In the genomic region with DNA sequence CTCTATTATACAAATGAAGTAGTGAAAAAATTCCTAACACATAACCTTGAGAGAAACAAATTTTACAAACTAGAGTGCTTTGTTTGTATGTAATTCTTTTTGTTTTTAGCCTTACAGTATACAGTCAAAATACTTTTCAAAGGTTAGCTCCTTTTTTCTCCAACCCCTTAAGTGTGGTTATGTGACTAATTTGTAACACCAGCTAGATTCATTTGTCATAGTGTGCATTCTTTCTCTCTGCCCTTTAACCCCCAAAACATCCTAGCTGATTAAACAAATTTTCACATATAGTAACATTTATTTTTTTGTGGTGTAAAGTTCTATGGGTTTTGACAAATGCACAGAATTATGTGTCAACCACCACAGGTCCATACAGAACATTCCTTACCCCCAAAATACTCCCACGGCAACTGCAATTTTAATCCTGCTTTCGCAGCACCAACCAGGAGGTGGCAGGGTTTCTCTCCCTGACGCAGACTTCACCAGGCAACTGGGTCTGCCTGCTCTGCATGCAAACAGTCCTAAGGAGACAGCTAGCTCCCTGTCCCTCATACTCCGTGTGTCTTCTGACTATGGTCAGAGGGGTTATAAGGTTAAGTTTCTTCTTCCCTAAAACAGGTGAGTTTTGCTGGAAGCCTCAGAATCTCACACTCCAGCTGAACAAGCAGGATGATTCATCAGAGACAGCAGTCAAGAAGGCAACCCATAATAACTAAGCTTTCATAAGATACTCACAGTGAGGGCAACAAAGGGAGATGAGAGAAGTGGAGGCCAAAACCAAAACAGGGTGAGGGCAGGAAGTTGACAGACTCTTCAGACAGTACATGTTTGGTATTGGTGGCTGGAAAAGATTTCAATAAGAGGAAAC, we compare ENCODE assay signal across 9 cellular contexts. TPM values are rescaled to one million over a fixed set of nuclear protein-coding genes. Genes with fewer than 3 reads are reported as not detected.
A peak's percentile ranks its signal among the peaks of the same experiment; 100 is the strongest.
DNase-seq lines count a peak whose midpoint lies in the region; ATAC-seq, FAIRE-seq and TF ChIP-seq lines count a peak whose summit lies in the region.
"Had no signal": no experiment of that assay in that cellular context is flagged by ENCODE, and none has a peak within 500 bp of the region (broad histone marks: within the 10 kb centered on the region; RNA-seq: fewer than 3 reads in every experiment).

No MANE protein-coding gene starts in this region.

- in situ Hi-C loops in Caki2 (cut with HindIII; ENCODE audit: low pct_unique_long_range_greater_than_20kb, low sequenced_read_pairs) = no loop called here
- in situ Hi-C loops in GM12878 (cut with MboI) = no loop called here

- TF ChIP-seq RAD21 in GM12878 (IDR thresholded peaks at IDR 0.05; ENCODE audit: insufficient read depth, low read depth, low read length) = peak; percentile 88

- H2AFZ ChIP-seq in OCI-LY1 (ENCODE audit: low read length) (no peak overlapping the region), GM12878 (ENCODE audit: control insufficient read depth, low read depth, low read length) (0 out of 2 replicates have a peak overlapping the region, but pooled peaks have one; percentile 37)

- no peaks in the 10 kb centered on the region for H3K4me1 ChIP-seq in OCI-LY1 (ENCODE audit: insufficient read depth, low read length, severe bottlenecking)
- H3K4me1 ChIP-seq in GM12878 (ENCODE audit: control insufficient read depth, insufficient read depth, low read length) = no peaks in the 10 kb centered on the region

- no peaks in the 10 kb centered on the region for H3F3A ChIP-seq in OCI-LY1 (ENCODE audit: insufficient read depth, low read length)

- H3K9me3 ChIP-seq in OCI-LY1 (ENCODE audit: low read length) (no peaks in the 10 kb centered on the region), GM12878 (replicated peaks; ENCODE audit: control insufficient read depth, insufficient read depth, low read length) (no peaks in the 10 kb centered on the region)

- no peaks in the 10 kb centered on the region for H3K79me2 ChIP-seq in OCI-LY1 (ENCODE audit: insufficient read depth, low read length)
- no peaks in the 10 kb centered on the region for H3K79me2 ChIP-seq in GM12878 (ENCODE audit: control insufficient read depth, insufficient read depth, low read length)

- intact Hi-C loops in GM12878 (cut with micrococcal nuclease; ENCODE audit: unreplicated experiment) = loop anchor here (5.0 kb wide), 1 partner anchor 161 kb away; no protein-coding TSS in a partner anchor

- TF ChIP-seq POLR2A in GM12878 (IDR thresholded peaks at IDR 0.05; ENCODE audit: low read depth, low read length) = no peak

- 60% methylated on average over 4 of the region's 4 CpGs for WGBS in GM12878 (ENCODE audit: insufficient coverage, insufficient replicate concordance, low lambda C conversion rate, missing lambda C conversion rate)

- H3K27me3 ChIP-seq in H7 (ENCODE audit: control insufficient read depth, insufficient read depth, low read length) = no peaks in the 10 kb centered on the region
- no peaks in the 10 kb centered on the region for H3K27me3 ChIP-seq in OCI-LY1 (ENCODE audit: insufficient read depth, low read length)
- H3K27me3 ChIP-seq in GM12878 (replicated peaks in 1 of 2; ENCODE audit: control insufficient read depth in 2 of 2, insufficient read depth in 2 of 2, low read length in 1 of 2) = no peaks in the 10 kb centered on the region

- H3K9me2 ChIP-seq in OCI-LY1 (ENCODE audit: low read depth, low read length) = no peaks in the 10 kb centered on the region

- no TSS peak for BruUV-seq in GM12878 (replicated peaks; lab: Mats Ljungman, UMichigan)

- TF ChIP-seq CTCF in OCI-LY1 (IDR thresholded peaks at IDR 0.05; ENCODE audit: low read length) = peak; percentile 70
- peak; percentile 28 to 69 (median 61); a peak in 5 of 6 replicates for TF ChIP-seq CTCF in GM12878 (IDR thresholded peaks at IDR 0.05 in 2 of 3, conservative IDR thresholded peaks at IDR 0.05 in 1 of 3; ENCODE audit: control insufficient read depth in 2 of 3, extremely low read depth in 1 of 3, insufficient read depth in 1 of 3, low read depth in 3 of 3, low read length in 3 of 3)

- no peak for TF ChIP-seq EP300 in GM12878 (IDR thresholded peaks at IDR 0.05; ENCODE audit: borderline replicate concordance in 1 of 2, control insufficient read depth in 1 of 2, low read depth in 2 of 2, low read length in 2 of 2)

- H3K4me3 ChIP-seq in H7 (ENCODE audit: insufficient read depth, low read depth, low read length) (no peak overlapping the region), OCI-LY1 (ENCODE audit: low read depth, low read length, poor library complexity, severe bottlenecking) (no peak overlapping the region), GM12878 (no peak overlapping the region)

- peak; percentile 71 for ATAC-seq in GM12878
- ATAC-seq in HG02981 (IDR thresholded peaks at IDR 0.05; ENCODE audit: unreplicated experiment) = no peak

- no peak overlapping the region for H3K4me2 ChIP-seq in OCI-LY1 (ENCODE audit: low read length)
- H3K4me2 ChIP-seq in GM12878 (ENCODE audit: control insufficient read depth, insufficient read depth) = no peak overlapping the region

- H4K20me1 ChIP-seq in OCI-LY1 (ENCODE audit: insufficient read depth, low read length) = no peaks in the 10 kb centered on the region
- no peaks in the 10 kb centered on the region for H4K20me1 ChIP-seq in GM12878 (ENCODE audit: control insufficient read depth, insufficient read depth)

- DNase-seq in Caki2 (ENCODE audit: low read depth) (peak; percentile 58), H7 (peak; percentile 60), GM12878 (ENCODE audit: low read depth, low spot score) (peak; percentile 4), iPS-NIHi7 (ENCODE audit: extremely low spot score) (peak; percentile 89), NCI-H187 (lab: John Stamatoyannopoulos, UW) (no peak)
- peak; percentile 8 for DNase-seq in stimulated activated CD4-positive, alpha-beta T cell treated with anti-CD3 and anti-CD28 coated beads, Interleukin-4, amount 100 ng/mL, for 1 hour

- H3K9ac ChIP-seq in OCI-LY1 (ENCODE audit: low read length) = no peak overlapping the region
- no peak overlapping the region for H3K9ac ChIP-seq in GM12878 (ENCODE audit: control insufficient read depth, insufficient read depth, low read length)

- SMC1A ChIA-PET in GM12878 (lab: Charles Lee; ENCODE audit: uncharacterized antibody, unreplicated experiment) = interaction anchor here (0.7 to 3.3 kb wide), 13 partner anchors 11 to 213 kb away, joined by 3 to 20 read pairs (median 4); no protein-coding TSS in a partner anchor

- RAD21 ChIA-PET in GM12878 (lab: Charles Lee; ENCODE audit: unreplicated experiment) = interaction anchor here (1.0 to 3.4 kb wide), 9 partner anchors 13 to 212 kb away, joined by 3 to 23 read pairs (median 5); no protein-coding TSS in a partner anchor

- CTCF ChIA-PET in GM12878 (lab: Yijun Ruan, JAX) = interaction anchor here (0.5 to 4.6 kb wide), 22 partner anchors 11 to 1197 kb away, joined by 3 to 39 read pairs (median 4); no protein-coding TSS in a partner anchor

- no peak for FAIRE-seq in GM12878 (lab: Jason Lieb, UNC)
- FAIRE-seq: TTC549 had no signal

- POLR2A ChIA-PET in GM12878 (lab: Charles Lee) = no interaction called here

- H3K36me3 ChIP-seq in H7 (replicated peaks; ENCODE audit: control insufficient read depth, insufficient read depth, low read length) = no peaks in the 10 kb centered on the region
- H3K36me3 ChIP-seq in OCI-LY1 (ENCODE audit: insufficient read depth, low read length) = no peaks in the 10 kb centered on the region
- no peaks in the 10 kb centered on the region for H3K36me3 ChIP-seq in GM12878 (ENCODE audit: control insufficient read depth in 2 of 2, insufficient read depth in 2 of 2, low read length in 1 of 2)

- no peak overlapping the region for H3K27ac ChIP-seq in OCI-LY1 (ENCODE audit: low read depth, low read length, poor library complexity, severe bottlenecking)
- H3K27ac ChIP-seq in GM12878 (ENCODE audit: control insufficient read depth, insufficient read depth) = no peak overlapping the region

TF ChIP-seq in GM12878, 131 proteins besides CTCF, POLR2A, EP300 and RAD21:
- TF ChIP-seq RUNX3 (IDR thresholded peaks at IDR 0.05; ENCODE audit: low read length) = 0 out of 2 replicates have a peak, but pooled peaks have one; percentile 4
- TF ChIP-seq CREB1 (IDR thresholded peaks at IDR 0.05; ENCODE audit: low read depth) = 0 out of 2 replicates have a peak, but pooled peaks have one; percentile 42
- no peak for TF ChIP-seq TCF7 (IDR thresholded peaks at IDR 0.05; ENCODE audit: borderline replicate concordance)
- TF ChIP-seq SMC3 (IDR thresholded peaks at IDR 0.05; ENCODE audit: borderline replicate concordance, low read length) = peak; percentile 58; the same call in 1 of the 2 replicates
- TF ChIP-seq CREM (IDR thresholded peaks at IDR 0.05; ENCODE audit: low read depth) = 0 out of 2 replicates have a peak, but pooled peaks have one; percentile 39
- no peak for TF ChIP-seq RELA (IDR thresholded peaks at IDR 0.05; ENCODE audit: borderline replicate concordance, partially characterized antibody)

RNA-seq across cellular contexts. Expression of a gene that starts 44.5 kb away (rescaled TPM):
- total RNA-seq in Caki2 (2014; rRNA removed; shearing (Covaris generic); ENCODE audit: low replicate concordance) = not detected in 2 replicates
- total RNA-seq in H7 (2014; rRNA removed; shearing (Covaris generic)) = 0.30 and 0.73 TPM in 2 replicates
- total RNA-seq in GM12878 (2013; cell fraction: nucleolus; rRNA removed) = 0.13 and 0.39 TPM in 2 replicates
- total RNA-seq in GM12878 (2014; rRNA removed) = 0.06 and 0.11 TPM in 2 replicates
- 0.09 TPM in 1 of 2 replicates, not detected in the other for total RNA-seq in GM12878 (2014; rRNA removed; fragmentation: Illumina TruSeq; extraction: Trizol)
- total RNA-seq in GM12878 (2021) = 0.18 and 0.27 TPM in 2 replicates
- 0.10 TPM for polyA plus RNA-seq in GM12878 (2011; ENCODE audit: low read depth)
- polyA plus RNA-seq in GM12878 (2011; rRNA removed) = 0.17 and 0.24 TPM in 2 replicates
- 0.31 and 0.42 TPM in 2 replicates for polyA plus RNA-seq in GM12878 (2011; cell fraction: cytosol; rRNA removed)
- 0.45 and 0.63 TPM in 2 replicates for polyA plus RNA-seq in GM12878 (2011; cell fraction: nucleus; rRNA removed)
- polyA plus RNA-seq in GM12878 (2012) = 0.11 and 0.18 TPM in 2 replicates
- not detected in 2 replicates for polyA plus RNA-seq in GM12878 (2014; fragmentation: Illumina TruSeq; extraction: Trizol)
- not detected for polyA plus RNA-seq in GM12878 (2014; fragmentation: Nextera tagmentation; extraction: Ambion mirVana)
- 0.03 and 0.08 TPM in 2 replicates for polyA plus RNA-seq in GM12878 (2014; rRNA removed)
- polyA plus RNA-seq in GM12878 (2016; fragmentation: Nextera tagmentation; extraction: Ambion mirVana) = under 1 TPM in 1 of 2 experiments, not detected in 1; 0.07 TPM
- polyA minus RNA-seq in GM12878 (2011; rRNA and poly(A)+ RNA removed) = 0.15 TPM in 1 of 2 replicates, not detected in the other
- not detected in 2 replicates for polyA minus RNA-seq in GM12878 (2011; cell fraction: cytosol; rRNA and poly(A)+ RNA removed)
- polyA minus RNA-seq in GM12878 (2011; cell fraction: nucleus; rRNA and poly(A)+ RNA removed) = 0.24 TPM in 1 of 2 replicates, not detected in the other

Comparison
In these comparisons a context has a peak if more than half of its experiments do, and no peak if none do; other contexts are left out.
1. DNase-seq: peak in Caki2 (single experiment), H7 (single experiment), GM12878 (single experiment), iPS-NIHi7 (single experiment) and stimulated activated CD4-positive, alpha-beta T cell treated with anti-CD3 and anti-CD28 coated beads, Interleukin-4, amount 100 ng/mL, for 1 hour (single experiment); none in NCI-H187 (0 of 2).